In genomic region chr2:64767670-64768425, GRCh38 we compare ENCODE assay signal across 8 cellular contexts.
A peak's percentile ranks its signal among the peaks of the same experiment; 100 is the strongest.
DNase-seq lines count a peak whose midpoint lies in the region; ATAC-seq and TF ChIP-seq lines count a peak whose summit lies in the region.

No MANE protein-coding gene starts in this region.

- DNase-seq in CD14-positive monocyte (ENCODE audit: low spot score) (peak; percentile 87), GM19240 (ENCODE audit: insufficient read length, low spot score) (peak; percentile 68), NCI-H510A treated with DMSO at 0.1 percent for 48 hours (lab: John Stamatoyannopoulos, UW) (peak; percentile 87), dermis blood vessel endothelial cell (peak; percentile 94), lower leg skin (ENCODE audit: low spot score in 2 of 2) (peak; percentile 92 to 97)
- DNase-seq in activated CD4-positive, alpha-beta T cell treated with anti-CD3 and anti-CD28 coated beads, Interleukin-2, amount 50 U/mL, for 1 hour: peak; percentile 64
- peak; percentile 69 to 76 for DNase-seq in stimulated activated CD4-positive, alpha-beta T cell treated with anti-CD3 and anti-CD28 coated beads, Interleukin-4, amount 100 ng/mL, for 4 hours

- peaks cover 33% of the 10 kb centered on the region for H3K4me1 Mint-ChIP-seq in CD14-positive monocyte

- H3K4me3 Mint-ChIP-seq in CD14-positive monocyte: peak overlapping the region; percentile 87 to 92

- 0 to 1% methylated on average over 33 to 58 of the region's 65 CpGs for WGBS in lower leg skin, 2 donors

- TF ChIP-seq POLR2A in lower leg skin (IDR thresholded peaks at IDR 0.05): peak in 1 of 2 donors; percentile 43

- TF ChIP-seq CTCF in CD14-positive monocyte (IDR thresholded peaks at IDR 0.05) (no peak), lower leg skin (IDR thresholded peaks at IDR 0.05) (no peak)

- intact Hi-C loops in CD14-positive monocyte (cut with micrococcal nuclease): loop anchor here (1.0 to 5.0 kb wide), 3 partner anchors 17 to 99 kb away; no protein-coding TSS in a partner anchor
- intact Hi-C loops in lower leg skin (cut with DNase I; ENCODE audit: low total_unique reads): no loop called here

- peak; percentile 90 for ATAC-seq in HG03442 (IDR thresholded peaks at IDR 0.05; ENCODE audit: unreplicated experiment)

- peaks cover 0 to 10% (median 2%) of the 10 kb centered on the region in 3 donors for H3K27me3 Mint-ChIP-seq in CD14-positive monocyte (ENCODE audit: low read depth in 3 of 3)

- peaks cover 0 to 5% (median 0%) of the 10 kb centered on the region in 7 donors for H3K9me3 Mint-ChIP-seq in CD14-positive monocyte

- peak overlapping the region; percentile 92 to 98 (median 96) for H3K27ac Mint-ChIP-seq in CD14-positive monocyte

- H3K36me3 Mint-ChIP-seq in CD14-positive monocyte: no peaks in the 10 kb centered on the region

- peak overlapping the region; percentile 60 for H3K4me3 ChIP-seq in lower leg skin (ENCODE audit: low read depth, poor library complexity, severe bottlenecking)

Comparison
In these comparisons a context has a peak if more than half of its experiments do, and no peak if none do; other contexts are left out.
1. Peak in every context shown above with its lines: DNase-seq, ATAC-seq and H3K4me3 ChIP-seq.